23 cellular contexts compared by ENCODE assay signal in the genomic region with DNA sequence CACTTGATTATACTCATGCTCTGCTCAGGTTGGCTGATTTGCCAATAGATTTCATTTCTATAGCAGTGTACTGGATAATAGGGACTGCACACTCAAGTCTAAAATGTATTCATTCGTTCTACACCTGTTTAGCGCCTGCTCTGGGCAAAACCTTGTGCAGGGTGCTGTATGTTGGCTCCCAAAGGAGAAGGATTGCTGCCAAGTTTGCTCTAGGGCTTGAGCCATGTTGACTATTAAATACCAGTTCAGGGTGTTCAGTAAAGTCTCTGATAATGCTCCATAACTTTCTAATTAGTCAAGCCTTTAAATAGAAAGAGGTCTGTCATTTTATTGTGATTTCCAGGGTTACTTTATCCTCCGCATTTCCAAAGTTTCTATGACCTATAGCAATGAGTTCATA.
DNase-seq lines count a peak whose midpoint lies in the region; FAIRE-seq and TF ChIP-seq lines count a peak whose summit lies in the region.
"Had no signal": no experiment of that assay in that cellular context is flagged by ENCODE, and none has a peak within 500 bp of the region (broad histone marks: within the 10 kb centered on the region; RNA-seq: fewer than 3 reads in every experiment).

No MANE protein-coding gene starts in this region.

- intact Hi-C loops in stomach (cut with DNase I; ENCODE audit: low total_unique reads): no loop called here

- TF ChIP-seq POLR2A in H54 (IDR thresholded peaks at IDR 0.05; ENCODE audit: low read depth, low read length) (no peak), stomach (IDR thresholded peaks at IDR 0.05) (no peak), tibial nerve (IDR thresholded peaks at IDR 0.05) (no peak)

- H3K4me3 ChIP-seq in coronary artery (peak overlapping the region; percentile 5), right atrium auricular region (no peak overlapping the region), stomach (no peak overlapping the region), tibial nerve (no peak overlapping the region)
- H3K4me3 ChIP-seq: Peyer's patch, SK-N-MC had no signal

- H3K36me3 ChIP-seq in right atrium auricular region: no peaks in the 10 kb centered on the region
- H3K36me3 ChIP-seq in stomach: no peaks in the 10 kb centered on the region
- no peaks in the 10 kb centered on the region for H3K36me3 ChIP-seq in tibial nerve
- H3K36me3 ChIP-seq: Peyer's patch had no signal

- H3K27me3 ChIP-seq in right atrium auricular region (no peaks in the 10 kb centered on the region), stomach (no peaks in the 10 kb centered on the region), tibial nerve (no peaks in the 10 kb centered on the region)
- H3K27me3 ChIP-seq: Peyer's patch had no signal

- no peak overlapping the region for H3K27ac ChIP-seq in coronary artery
- peak overlapping the region; percentile 8 to 75 for H3K27ac ChIP-seq in right atrium auricular region
- no peak overlapping the region for H3K27ac ChIP-seq in stomach
- no peak overlapping the region for H3K27ac ChIP-seq in tibial nerve
- H3K27ac ChIP-seq: C4-2B, Peyer's patch, SK-N-MC had no signal

- no peak for TF ChIP-seq CTCF in coronary artery (IDR thresholded peaks at IDR 0.05)
- TF ChIP-seq CTCF in right atrium auricular region (IDR thresholded peaks at IDR 0.05): no peak
- no peak for TF ChIP-seq CTCF in stomach (IDR thresholded peaks at IDR 0.05)
- TF ChIP-seq CTCF in tibial nerve (IDR thresholded peaks at IDR 0.05): no peak

- no peak for TF ChIP-seq EP300 in stomach (IDR thresholded peaks at IDR 0.05)
- no peak for TF ChIP-seq EP300 in tibial nerve (IDR thresholded peaks at IDR 0.05)

- FAIRE-seq in H54 (lab: Jason Lieb, UNC): peak; percentile 27
- FAIRE-seq: HepG2 had no signal

- peaks cover 0 to 21% of the 10 kb centered on the region in 2 donors for H3K4me1 ChIP-seq in right atrium auricular region
- H3K4me1 ChIP-seq in stomach: peaks cover 0 to 31% (median 15%) of the 10 kb centered on the region in 4 donors
- H3K4me1 ChIP-seq in tibial nerve: peaks cover 0 to under 1% (median 0%) of the 10 kb centered on the region in 4 donors
- H3K4me1 ChIP-seq: Peyer's patch had no signal

- H3K9me3 ChIP-seq in right atrium auricular region (peaks cover 0 to 3% of the 10 kb centered on the region in 2 donors), stomach (no peaks in the 10 kb centered on the region), tibial nerve (peaks cover 0 to 3% (median 0%) of the 10 kb centered on the region in 4 donors)
- H3K9me3 ChIP-seq: Peyer's patch had no signal

- WGBS in stomach, 5 donors: 27 to 62% (median 38%) methylated on average over 3 of the region's 3 CpGs
- WGBS in tibial nerve, 2 donors: 87 to 92% methylated on average over 3 of the region's 3 CpGs

- DNase-seq in H54 (ENCODE audit: insufficient read length, low spot score): no peak
- no peak for DNase-seq in coronary artery (ENCODE audit: low spot score)
- DNase-seq in right atrium auricular region (ENCODE audit: low spot score): no peak
- peak; percentile 71 for DNase-seq in stomach
- no peak for DNase-seq in tibial nerve (ENCODE audit: low spot score in 2 of 2)
- DNase-seq in DMS79 treated with DMSO at 0.1 percent for 48 hours (lab: John Stamatoyannopoulos, UW): no peak
- no peak for DNase-seq in effector CD4-positive, alpha-beta T cell
- DNase-seq: ACHN; DND-41; GDM1; H7; HFFc6; KBM-7; NCI-H146; NCI-H2029 treated with DMSO at 0.1 percent for 48 hours; NCI-H2171; NCI-H446 treated with DMSO at 0.1 percent for 48 hours; NCI-H748 treated with DMSO at 0.1 percent for 48 hours; NK-92 treated with Interleukin-12 subunit alpha and Interleukin-12 subunit beta, amount 100 ng/mL, for 24 hours; Peyer's patch had no signal

Comparison
In these comparisons a context has a peak if more than half of its experiments do, and no peak if none do; other contexts are left out.
1. H3K27ac ChIP-seq: peak in right atrium auricular region (2 of 2); none in coronary artery (0 of 2), stomach (0 of 5) and tibial nerve (0 of 4).